33 cellular contexts compared by ENCODE assay signal in the genomic region with DNA sequence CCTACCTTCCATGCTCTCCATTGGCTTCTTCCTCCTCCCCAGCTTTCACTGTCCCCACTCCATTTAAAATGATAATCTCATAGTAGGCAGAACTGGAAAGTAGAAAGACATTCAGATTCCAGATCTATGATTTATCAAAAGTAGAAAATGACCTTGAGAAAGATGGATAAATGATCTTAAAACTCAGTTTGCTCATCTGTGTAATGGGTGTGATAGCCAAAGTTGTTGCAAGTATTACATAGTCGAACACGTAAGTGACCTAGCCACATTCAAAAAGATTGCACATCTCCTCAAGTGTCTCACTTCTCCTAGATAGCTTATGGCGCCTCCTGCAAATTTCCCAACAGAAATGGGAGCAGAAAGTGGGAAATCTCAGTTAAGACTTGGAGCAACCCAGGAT.
"Had no signal": no experiment of that assay in that cellular context is flagged by ENCODE, and none has a peak within 500 bp of the region (broad histone marks: within the 10 kb centered on the region; RNA-seq: fewer than 3 reads in every experiment).

No MANE protein-coding gene starts in this region.

- H3K27me3 Mint-ChIP-seq: activated CD4-positive, alpha-beta memory T cell treated with anti-CD3 and anti-CD28 coated beads for 36 hours; activated CD4-positive, alpha-beta T cell treated with anti-CD3 and anti-CD28 coated beads for 36 hours; activated CD4-positive, alpha-beta T cell treated with anti-CD3 and anti-CD28 coated beads, Interleukin-2, amount 10 ng/mL, durations not matched to agents 24 days and 14 days; activated CD8-positive, alpha-beta memory T cell treated with anti-CD3 and anti-CD28 coated beads, Interleukin-2, amount 10 ng/mL, durations not matched to agents 7 days and 5 days; activated naive CD4-positive, alpha-beta T cell treated with anti-CD3 and anti-CD28 coated beads, Interleukin-2, amount 50 U/mL, for 24 hours; activated naive CD8-positive, alpha-beta T cell treated with anti-CD3 and anti-CD28 coated beads for 36 hours; activated naive CD8-positive, alpha-beta T cell treated with anti-CD3 and anti-CD28 coated beads, Interleukin-2, amount 50 U/mL, for 24 hours; effector memory CD8-positive, alpha-beta T cell had no signal

- DNase-seq: activated CD4-positive, alpha-beta memory T cell treated with anti-CD3 and anti-CD28 coated beads for 36 hours; activated CD4-positive, alpha-beta T cell treated with anti-CD3 and anti-CD28 coated beads for 36 hours; activated CD4-positive, alpha-beta T cell treated with anti-CD3 and anti-CD28 coated beads, Interleukin-2, amount 10 ng/mL, durations not matched to agents 24 days and 14 days; activated CD4-positive, CD25-positive, alpha-beta regulatory T cell; activated CD4-positive, CD25-positive, alpha-beta regulatory T cell treated with anti-CD3 and anti-CD28 coated beads, Interleukin-2, amount 50 U/mL, for 72 hours; activated CD8-positive, alpha-beta memory T cell treated with anti-CD3 and anti-CD28 coated beads, Interleukin-2, amount 10 ng/mL, durations not matched to agents 7 days and 5 days; activated CD8-positive, alpha-beta memory T cell treated with anti-CD3 and anti-CD28 coated beads, Interleukin-2, amount 50 U/mL, for 4 hours; activated CD8-positive, alpha-beta T cell treated with anti-CD3 and anti-CD28 coated beads, Interleukin-2, amount 10 ng/mL, durations not matched to agents 7 days and 5 days; activated effector memory CD4-positive, alpha-beta T cell treated with anti-CD3 and anti-CD28 coated beads, Interleukin-2, amount 50 U/mL, for 16 hours; activated naive CD4-positive, alpha-beta T cell treated with anti-CD3 and anti-CD28 coated beads for 36 hours; activated naive CD8-positive, alpha-beta T cell treated with anti-CD3 and anti-CD28 coated beads for 36 hours; activated naive CD8-positive, alpha-beta T cell treated with anti-CD3 and anti-CD28 coated beads, Interleukin-2, amount 50 U/mL, for 24 hours; activated T-cell treated with anti-CD3 and anti-CD28 coated beads, Interleukin-2, amount 50 U/mL, for 1 hour; activated T-cell treated with anti-CD3 and anti-CD28 coated beads, Interleukin-2, amount 50 U/mL, for 48 hours; adrenal gland; amygdala; brain microvascular endothelial cell; caudate nucleus; cortex of kidney; effector CD4-positive, alpha-beta T cell; effector memory CD8-positive, alpha-beta T cell; esophagus squamous epithelium; glutamatergic neuron; heart left ventricle; T-helper 2 cell had no signal

- H3K4me1 ChIP-seq: esophagus squamous epithelium had no signal

- H3K9me3 Mint-ChIP-seq: activated CD4-positive, alpha-beta memory T cell treated with anti-CD3 and anti-CD28 coated beads for 36 hours; activated naive CD4-positive, alpha-beta T cell treated with anti-CD3 and anti-CD28 coated beads, Interleukin-2, amount 50 U/mL, for 24 hours; activated naive CD8-positive, alpha-beta T cell treated with anti-CD3 and anti-CD28 coated beads, Interleukin-2, amount 50 U/mL, for 24 hours had no signal

- FAIRE-seq: astrocyte, bronchial epithelial cell, colon, frontal cortex had no signal

- H3K36me3 ChIP-seq: adrenal gland, brain microvascular endothelial cell had no signal

- H3K27ac ChIP-seq: brain microvascular endothelial cell, epithelial cell of prostate, esophagus squamous epithelium, heart left ventricle had no signal

- H3K4me1 Mint-ChIP-seq: activated CD4-positive, alpha-beta T cell treated with anti-CD3 and anti-CD28 coated beads for 36 hours; activated CD4-positive, alpha-beta T cell treated with anti-CD3 and anti-CD28 coated beads, Interleukin-2, amount 10 ng/mL, durations not matched to agents 24 days and 14 days; activated CD8-positive, alpha-beta memory T cell treated with anti-CD3 and anti-CD28 coated beads, Interleukin-2, amount 10 ng/mL, durations not matched to agents 7 days and 5 days; activated naive CD4-positive, alpha-beta T cell treated with anti-CD3 and anti-CD28 coated beads, Interleukin-2, amount 50 U/mL, for 24 hours; activated naive CD8-positive, alpha-beta T cell treated with anti-CD3 and anti-CD28 coated beads for 36 hours; activated naive CD8-positive, alpha-beta T cell treated with anti-CD3 and anti-CD28 coated beads, Interleukin-2, amount 50 U/mL, for 24 hours had no signal

- H3K9me3 ChIP-seq: adrenal gland, esophagus squamous epithelium, heart left ventricle had no signal

- H3K27ac Mint-ChIP-seq: activated CD4-positive, alpha-beta memory T cell treated with anti-CD3 and anti-CD28 coated beads for 36 hours; activated CD4-positive, alpha-beta T cell treated with anti-CD3 and anti-CD28 coated beads for 36 hours; activated CD4-positive, alpha-beta T cell treated with anti-CD3 and anti-CD28 coated beads, Interleukin-2, amount 10 ng/mL, durations not matched to agents 24 days and 14 days; activated CD8-positive, alpha-beta memory T cell treated with anti-CD3 and anti-CD28 coated beads, Interleukin-2, amount 10 ng/mL, durations not matched to agents 7 days and 5 days; activated CD8-positive, alpha-beta T cell treated with anti-CD3 and anti-CD28 coated beads, Interleukin-2, amount 10 ng/mL, durations not matched to agents 7 days and 5 days; activated naive CD4-positive, alpha-beta T cell treated with anti-CD3 and anti-CD28 coated beads for 36 hours; activated naive CD4-positive, alpha-beta T cell treated with anti-CD3 and anti-CD28 coated beads, Interleukin-2, amount 50 U/mL, for 24 hours; activated naive CD8-positive, alpha-beta T cell treated with anti-CD3 and anti-CD28 coated beads for 36 hours; activated naive CD8-positive, alpha-beta T cell treated with anti-CD3 and anti-CD28 coated beads, Interleukin-2, amount 50 U/mL, for 24 hours; activated T-helper 1 cell treated with anti-CD3 and anti-CD28 coated beads, Interleukin-12 subunit alpha, Interleukin-12 subunit beta, Interleukin-2, Interleukin-4 antibody, amounts not matched to agents 30 ng/mL and 10 ng/mL and 1 ng/mL, durations not matched to agents 14 hours and 24 hours and 36 hours; activated T-helper 2 cell treated with anti-CD3 and anti-CD28 coated beads, Interferon-gamma antibody, Interleukin-2, Interleukin-4, amounts not matched to agents 10 μg/mL and 5 μg/mL and 100 μg/mL, durations not matched to agents 14 hours and 24 hours and 36 hours had no signal

- H3K4me3 ChIP-seq: adrenal gland, esophagus squamous epithelium, heart left ventricle had no signal

- ATAC-seq: activated CD4-positive, alpha-beta T cell treated with anti-CD3 and anti-CD28 coated beads for 36 hours; activated CD8-positive, alpha-beta memory T cell treated with anti-CD3 and anti-CD28 coated beads, Interleukin-2, amount 10 ng/mL, durations not matched to agents 7 days and 5 days; activated CD8-positive, alpha-beta T cell treated with anti-CD3 and anti-CD28 coated beads, Interleukin-2, amount 10 ng/mL, durations not matched to agents 7 days and 5 days; activated naive CD8-positive, alpha-beta T cell treated with anti-CD3 and anti-CD28 coated beads, Interleukin-2, amount 50 U/mL, for 24 hours; effector memory CD8-positive, alpha-beta T cell; heart left ventricle had no signal

- H3K4me3 Mint-ChIP-seq: activated CD4-positive, alpha-beta memory T cell treated with anti-CD3 and anti-CD28 coated beads for 36 hours; activated CD4-positive, alpha-beta T cell treated with anti-CD3 and anti-CD28 coated beads for 36 hours; activated CD4-positive, alpha-beta T cell treated with anti-CD3 and anti-CD28 coated beads, Interleukin-2, amount 10 ng/mL, durations not matched to agents 24 days and 14 days; activated CD8-positive, alpha-beta memory T cell treated with anti-CD3 and anti-CD28 coated beads, Interleukin-2, amount 10 ng/mL, durations not matched to agents 7 days and 5 days; activated CD8-positive, alpha-beta T cell treated with anti-CD3 and anti-CD28 coated beads, Interleukin-2, amount 10 ng/mL, durations not matched to agents 7 days and 5 days; activated naive CD4-positive, alpha-beta T cell treated with anti-CD3 and anti-CD28 coated beads for 36 hours; activated naive CD4-positive, alpha-beta T cell treated with anti-CD3 and anti-CD28 coated beads, Interleukin-2, amount 50 U/mL, for 24 hours; activated naive CD8-positive, alpha-beta T cell treated with anti-CD3 and anti-CD28 coated beads for 36 hours; activated naive CD8-positive, alpha-beta T cell treated with anti-CD3 and anti-CD28 coated beads, Interleukin-2, amount 50 U/mL, for 24 hours; activated T-helper 1 cell treated with anti-CD3 and anti-CD28 coated beads, Interleukin-12 subunit alpha, Interleukin-12 subunit beta, Interleukin-2, Interleukin-4 antibody, amounts not matched to agents 30 ng/mL and 10 ng/mL and 1 ng/mL, durations not matched to agents 14 hours and 24 hours and 36 hours; effector memory CD8-positive, alpha-beta T cell had no signal

- H3K27me3 ChIP-seq: adrenal gland, brain microvascular endothelial cell, esophagus squamous epithelium, heart left ventricle had no signal
